Comparison of ENCODE assay signal across 7 cellular contexts in genomic region chr11:124758355-124759267, GRCh38. TPM values are rescaled to one million over a fixed set of nuclear protein-coding genes. Genes with fewer than 3 reads are reported as not detected.
A peak's percentile ranks its signal among the peaks of the same experiment; 100 is the strongest.
DNase-seq lines count a peak whose midpoint lies in the region; ATAC-seq, FAIRE-seq and TF ChIP-seq lines count a peak whose summit lies in the region.

No MANE protein-coding gene starts in this region.

- peak overlapping the region; percentile 2 to 72 for H3K4me3 ChIP-seq in kidney (ENCODE audit: low read length in 2 of 2)

- H3K4me1 ChIP-seq in kidney (ENCODE audit: control insufficient read depth in 1 of 2, insufficient read depth in 1 of 2, low read depth in 1 of 2, low read length in 2 of 2): peaks cover 4 to 13% of the 10 kb centered on the region in 2 donors

- peak; percentile 64 for DNase-seq in GM12892 (ENCODE audit: insufficient read length)
- DNase-seq in NCI-H128 (lab: John Stamatoyannopoulos, UW; ENCODE audit: unreplicated experiment): peak; percentile 30
- peak; percentile 29 for DNase-seq in activated CD4-positive, CD25-positive, alpha-beta regulatory T cell treated with anti-CD3 and anti-CD28 coated beads, Interleukin-2, amount 50 U/mL, for 16 hours (ENCODE audit: low read depth, low spot score)
- DNase-seq in chondrocyte (ENCODE audit: low spot score): peak; percentile 82
- DNase-seq in kidney: peak; percentile 94
- DNase-seq in stimulated activated CD4-positive, alpha-beta T cell treated with anti-CD3 and anti-CD28 coated beads, Interleukin-1b, Interleukin-23, amount 100 ng/mL, for 4 hours (ENCODE audit: low read depth in 2 of 2): peak; percentile 43 to 59

- H3K36me3 Mint-ChIP-seq in chondrocyte (ENCODE audit: low read depth): peaks cover 1% of the 10 kb centered on the region

- no peak for TF ChIP-seq POLR2A in GM12892 (IDR thresholded peaks at IDR 0.05; ENCODE audit: low read depth, low read length)

- TF ChIP-seq CTCF in chondrocyte (IDR thresholded peaks at IDR 0.05) (peak; percentile 76), kidney (IDR thresholded peaks at IDR 0.05; ENCODE audit: borderline replicate concordance, extremely low read depth, insufficient read depth) (peak; percentile 76)

- H3K9me3 Mint-ChIP-seq in chondrocyte (ENCODE audit: low read depth): no peaks in the 10 kb centered on the region

- peak overlapping the region; percentile 51 for H3K4me3 Mint-ChIP-seq in chondrocyte (ENCODE audit: unreplicated experiment)

- FAIRE-seq in GM12892 (lab: Jason Lieb, UNC): peak; percentile 96
- FAIRE-seq in kidney (lab: Jason Lieb, UNC): no peak

- H3K9ac ChIP-seq in kidney (ENCODE audit: low read length in 2 of 2): peak overlapping the region in 1 of 2 donors; percentile 76

- ATAC-seq in HG02588 (IDR thresholded peaks at IDR 0.05; ENCODE audit: unreplicated experiment): peak; percentile 49

- H3K27ac Mint-ChIP-seq in chondrocyte (ENCODE audit: unreplicated experiment): no peak overlapping the region

- intact Hi-C loops in kidney (cut with DNase I): no loop called here

- no peaks in the 10 kb centered on the region for H3K9me3 ChIP-seq in kidney (ENCODE audit: control insufficient read depth in 1 of 2, low read length in 2 of 2)

- H3K4me1 Mint-ChIP-seq in chondrocyte (ENCODE audit: low read depth): peaks cover 30% of the 10 kb centered on the region

- H3K27ac ChIP-seq in kidney (ENCODE audit: low read depth in 2 of 2, low read length in 2 of 2): peak overlapping the region; percentile 67 to 91

- H3K36me3 ChIP-seq in kidney (ENCODE audit: control insufficient read depth in 1 of 2, insufficient read depth in 2 of 2, low read length in 2 of 2): peaks cover 0 to 3% of the 10 kb centered on the region in 2 donors

- peaks cover 9% of the 10 kb centered on the region for H3K27me3 Mint-ChIP-seq in chondrocyte (ENCODE audit: low read depth)

RNA-seq across cellular contexts. Expression of gene ESAM, which starts 3.5 kb away (rescaled TPM):
- 4.0 TPM for polyA plus RNA-seq in GM12892 (2012; ENCODE audit: missing spikeins)
- total RNA-seq in chondrocyte (1.7 to 2.6 TPM (median 2.0 TPM) in 3 replicates), kidney (63.0 TPM)
- polyA plus RNA-seq in kidney (ENCODE audit: insufficient read depth, low read depth, low replicate concordance): 85.8 TPM

RNA-seq across cellular contexts. Expression of gene VSIG2, which starts 6.6 kb away (rescaled TPM):
- not detected for polyA plus RNA-seq in GM12892 (2012; ENCODE audit: missing spikeins)
- total RNA-seq in chondrocyte: not detected in 3 replicates
- total RNA-seq in kidney: 3.9 TPM
- 11.7 TPM for polyA plus RNA-seq in kidney (ENCODE audit: insufficient read depth, low read depth, low replicate concordance)

RNA-seq across cellular contexts. Expression of gene NRGN, which starts 18.9 kb away (rescaled TPM):
- polyA plus RNA-seq in GM12892 (2012; ENCODE audit: missing spikeins): not detected
- total RNA-seq in chondrocyte (1.6 to 2.4 TPM (median 1.8 TPM) in 3 replicates), kidney (17.9 TPM)
- 55.9 TPM for polyA plus RNA-seq in kidney (ENCODE audit: insufficient read depth, low read depth, low replicate concordance)

RNA-seq across cellular contexts. Expression of gene MSANTD2, which starts 41.6 kb away (rescaled TPM):
- polyA plus RNA-seq in GM12892 (2012; ENCODE audit: missing spikeins): 5.6 TPM
- 10.4 to 12.5 TPM (median 10.6 TPM) in 3 replicates for total RNA-seq in chondrocyte
- 16.4 TPM for total RNA-seq in kidney
- 6.5 TPM for polyA plus RNA-seq in kidney (ENCODE audit: insufficient read depth, low read depth, low replicate concordance)

Comparison
In these comparisons a context has a peak if more than half of its experiments do, and no peak if none do; other contexts are left out.
1. Peak in every context shown above with its lines: DNase-seq, ATAC-seq, H3K4me3 ChIP-seq and H3K27ac ChIP-seq.
2. DNase-seq: peak in every context shown above with its lines; median percentile 94 in kidney; 82 in chondrocyte; 64 in GM12892; 51 in stimulated activated CD4-positive, alpha-beta T cell treated with anti-CD3 and anti-CD28 coated beads, Interleukin-1b, Interleukin-23, amount 100 ng/mL, for 4 hours; 30 in NCI-H128; 29 in activated CD4-positive, CD25-positive, alpha-beta regulatory T cell treated with anti-CD3 and anti-CD28 coated beads, Interleukin-2, amount 50 U/mL, for 16 hours.
3. RNA of gene ESAM, which starts 3.5 kb away (total RNA-seq): 63.0 TPM in kidney (single experiment); 1.7 to 2.6 TPM in chondrocyte; every median in the first group is over 10 times any median in the second.